ENCODE assay signal across 1 cellular context in the genomic region with DNA sequence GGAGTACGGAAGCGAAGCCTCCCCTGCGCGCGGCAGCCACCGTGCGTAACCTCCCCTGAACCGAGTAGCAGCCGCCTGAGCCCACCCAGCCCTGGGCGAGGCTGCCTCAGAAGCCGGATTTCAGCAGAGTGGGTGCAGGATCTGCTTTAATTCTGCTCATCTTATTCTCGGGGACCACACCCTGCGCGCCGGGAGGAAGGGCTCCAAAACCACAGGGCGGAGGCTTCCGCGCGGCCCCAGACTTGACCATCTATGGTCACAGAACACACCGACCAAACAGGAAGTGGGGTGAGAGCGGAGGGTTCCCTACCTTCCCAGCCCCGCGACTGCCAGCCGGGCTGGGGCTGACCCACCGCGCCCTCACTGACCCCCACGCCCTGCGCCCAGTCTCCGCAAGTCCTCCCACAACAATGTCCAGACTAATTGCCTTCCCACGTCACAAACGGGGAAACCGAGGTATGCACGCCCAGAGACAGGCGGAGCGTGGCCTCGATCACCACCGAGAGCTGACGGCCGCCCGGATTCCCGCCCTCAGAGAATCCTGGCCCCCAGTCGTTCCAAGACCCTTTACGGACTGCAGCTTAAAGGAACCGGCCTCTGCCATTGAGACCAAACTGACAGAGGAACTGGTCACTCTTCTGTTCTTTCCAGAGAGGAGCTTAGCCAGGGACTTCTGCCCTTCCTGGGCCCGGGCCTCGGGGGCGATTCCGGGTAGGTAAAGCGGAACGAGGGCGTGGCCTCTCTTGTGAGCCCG.
TF ChIP-seq lines count a peak whose summit lies in the region.

No MANE protein-coding gene starts in this region.

TF ChIP-seq in K562, 482 proteins besides CTCF, POLR2A, EP300 and RAD21 (continued from another document and continues in another):
- no peak for TF ChIP-seq HNRNPH1 (optimal IDR thresholded peaks at IDR 0.05; ENCODE audit: low read depth, low read length)
- TF ChIP-seq ZNF124 (CRISPR knock-in tag; IDR thresholded peaks at IDR 0.05) = no peak
- TF ChIP-seq, protein P1, sequence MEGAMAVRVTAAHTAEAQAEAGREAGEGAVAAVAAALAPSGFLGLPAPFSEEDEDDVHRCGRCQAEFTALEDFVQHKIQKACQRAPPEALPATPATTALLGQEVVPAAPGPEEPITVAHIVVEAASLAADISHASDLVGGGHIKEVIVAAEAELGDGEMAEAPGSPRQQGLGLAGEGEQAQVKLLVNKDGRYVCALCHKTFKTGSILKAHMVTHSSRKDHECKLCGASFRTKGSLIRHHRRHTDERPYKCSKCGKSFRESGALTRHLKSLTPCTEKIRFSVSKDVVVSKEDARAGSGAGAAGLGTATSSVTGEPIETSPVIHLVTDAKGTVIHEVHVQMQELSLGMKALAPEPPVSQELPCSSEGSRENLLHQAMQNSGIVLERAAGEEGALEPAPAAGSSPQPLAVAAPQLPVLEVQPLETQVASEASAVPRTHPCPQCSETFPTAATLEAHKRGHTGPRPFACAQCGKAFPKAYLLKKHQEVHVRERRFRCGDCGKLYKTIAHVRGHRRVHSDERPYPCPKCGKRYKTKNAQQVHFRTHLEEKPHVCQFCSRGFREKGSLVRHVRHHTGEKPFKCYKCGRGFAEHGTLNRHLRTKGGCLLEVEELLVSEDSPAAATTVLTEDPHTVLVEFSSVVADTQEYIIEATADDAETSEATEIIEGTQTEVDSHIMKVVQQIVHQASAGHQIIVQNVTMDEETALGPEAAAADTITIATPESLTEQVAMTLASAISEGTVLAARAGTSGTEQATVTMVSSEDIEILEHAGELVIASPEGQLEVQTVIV (CRISPR knock-in tag; IDR thresholded peaks at IDR 0.05; ENCODE audit: borderline replicate concordance) = no peak
- no peak for TF ChIP-seq PTBP1 (IDR thresholded peaks at IDR 0.05; ENCODE audit: low read depth, low read length)
- 0 out of 2 replicates have a peak, but pooled peaks have one; percentile 71 for TF ChIP-seq ZKSCAN8 (CRISPR knock-in tag; IDR thresholded peaks at IDR 0.05)
- peak; percentile 60 for TF ChIP-seq HNRNPLL (IDR thresholded peaks at IDR 0.05; ENCODE audit: low read depth, low read length, poor library complexity, severe bottlenecking)
- TF ChIP-seq, protein P2, sequence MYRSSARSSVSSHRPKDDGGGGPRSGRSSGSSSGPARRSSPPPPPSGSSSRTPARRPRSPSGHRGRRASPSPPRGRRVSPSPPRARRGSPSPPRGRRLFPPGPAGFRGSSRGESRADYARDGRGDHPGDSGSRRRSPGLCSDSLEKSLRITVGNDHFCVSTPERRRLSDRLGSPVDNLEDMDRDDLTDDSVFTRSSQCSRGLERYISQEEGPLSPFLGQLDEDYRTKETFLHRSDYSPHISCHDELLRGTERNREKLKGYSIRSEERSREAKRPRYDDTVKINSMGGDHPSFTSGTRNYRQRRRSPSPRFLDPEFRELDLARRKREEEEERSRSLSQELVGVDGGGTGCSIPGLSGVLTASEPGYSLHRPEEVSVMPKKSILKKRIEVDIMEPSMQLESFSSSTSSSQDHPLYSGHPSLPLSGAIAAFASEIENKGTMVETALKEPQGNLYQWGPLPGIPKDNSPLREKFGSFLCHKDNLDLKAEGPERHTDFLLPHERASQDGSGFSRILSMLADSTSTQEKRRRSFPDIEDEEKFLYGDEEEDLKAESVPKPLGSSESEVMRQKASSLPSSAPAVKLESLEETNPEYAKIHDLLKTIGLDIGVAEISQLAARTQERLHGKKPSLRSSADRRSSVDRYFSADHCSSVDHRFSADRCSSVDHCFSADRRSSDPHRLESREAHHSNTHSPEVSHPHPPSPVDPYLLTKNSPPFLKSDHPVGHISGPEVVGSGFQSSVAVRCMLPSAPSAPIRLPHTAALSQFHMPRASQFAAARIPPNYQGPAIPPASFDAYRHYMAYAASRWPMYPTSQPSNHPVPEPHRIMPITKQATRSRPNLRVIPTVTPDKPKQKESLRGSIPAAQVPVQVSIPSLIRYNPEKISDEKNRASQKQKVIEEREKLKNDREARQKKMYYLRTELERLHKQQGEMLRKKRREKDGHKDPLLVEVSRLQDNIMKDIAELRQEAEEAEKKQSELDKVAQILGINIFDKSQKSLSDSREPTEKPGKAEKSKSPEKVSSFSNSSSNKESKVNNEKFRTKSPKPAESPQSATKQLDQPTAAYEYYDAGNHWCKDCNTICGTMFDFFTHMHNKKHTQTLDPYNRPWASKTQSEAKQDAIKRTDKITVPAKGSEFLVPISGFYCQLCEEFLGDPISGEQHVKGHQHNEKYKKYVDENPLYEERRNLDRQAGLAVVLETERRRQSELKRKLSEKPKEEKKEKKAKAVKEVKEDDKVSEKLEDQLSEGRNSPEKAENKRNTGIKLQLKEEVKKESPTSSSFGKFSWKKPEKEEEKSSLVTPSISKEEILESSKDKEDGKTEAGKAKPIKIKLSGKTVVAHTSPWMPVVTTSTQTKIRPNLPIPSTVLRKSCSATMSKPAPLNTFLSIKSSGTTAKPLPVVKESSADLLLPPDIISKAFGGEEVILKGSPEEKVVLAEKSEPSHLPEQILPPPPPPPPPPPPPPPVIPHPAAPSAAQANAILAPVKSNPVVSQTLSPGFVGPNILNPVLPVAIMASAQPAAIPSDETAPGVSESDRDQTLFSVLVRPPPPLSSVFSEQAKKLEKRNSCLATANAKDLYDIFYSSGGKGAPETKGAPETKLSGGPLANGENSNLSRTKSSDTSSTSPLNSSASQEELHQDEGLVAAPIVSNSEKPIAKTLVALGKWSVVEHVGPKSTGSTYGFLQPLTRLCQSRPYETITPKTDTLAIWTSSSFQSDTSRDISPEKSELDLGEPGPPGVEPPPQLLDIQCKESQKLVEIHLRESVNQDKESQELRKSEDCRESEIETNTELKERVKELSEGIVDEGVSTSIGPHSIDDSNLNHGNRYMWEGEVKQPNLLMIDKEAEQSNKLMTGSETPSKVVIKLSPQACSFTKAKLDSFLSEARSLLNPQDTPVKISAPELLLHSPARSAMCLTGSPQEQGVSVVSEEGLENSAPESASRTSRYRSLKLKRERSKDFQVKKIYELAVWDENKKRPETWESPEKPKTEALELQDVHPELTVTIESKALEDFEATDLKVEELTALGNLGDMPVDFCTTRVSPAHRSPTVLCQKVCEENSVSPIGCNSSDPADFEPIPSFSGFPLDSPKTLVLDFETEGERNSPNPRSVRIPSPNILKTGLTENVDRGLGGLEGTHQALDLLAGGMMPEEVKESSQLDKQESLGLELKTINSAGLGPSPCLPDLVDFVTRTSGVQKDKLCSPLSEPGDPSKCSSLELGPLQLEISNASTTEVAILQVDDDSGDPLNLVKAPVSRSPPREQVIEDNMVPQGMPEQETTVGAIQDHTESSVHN (IDR thresholded peaks at IDR 0.05; ENCODE audit: borderline replicate concordance in 1 of 2, low read depth in 1 of 2) = 0 out of 4 replicates have a peak, but pooled peaks of 1 of the 2 experiments have one; percentile 34
- TF ChIP-seq ZBTB43 (CRISPR knock-in tag; IDR thresholded peaks at IDR 0.05) = peak; percentile 26; the same call in 1 of the 2 replicates
- TF ChIP-seq U2AF1 (optimal IDR thresholded peaks at IDR 0.05; ENCODE audit: low read depth, low read length) = no peak
- no peak for TF ChIP-seq TFAM (CRISPR knock-in tag; conservative IDR thresholded peaks at IDR 0.05)
- no peak for TF ChIP-seq FOS (IDR thresholded peaks at IDR 0.05; ENCODE audit: extremely low read depth, insufficient read length)
- TF ChIP-seq LARP7 (IDR thresholded peaks at IDR 0.05) = peak; percentile 24; the same call in 1 of the 2 replicates
- peak; percentile 90 for TF ChIP-seq LCOR (CRISPR knock-in tag; IDR thresholded peaks at IDR 0.05)
- TF ChIP-seq, protein P3, sequence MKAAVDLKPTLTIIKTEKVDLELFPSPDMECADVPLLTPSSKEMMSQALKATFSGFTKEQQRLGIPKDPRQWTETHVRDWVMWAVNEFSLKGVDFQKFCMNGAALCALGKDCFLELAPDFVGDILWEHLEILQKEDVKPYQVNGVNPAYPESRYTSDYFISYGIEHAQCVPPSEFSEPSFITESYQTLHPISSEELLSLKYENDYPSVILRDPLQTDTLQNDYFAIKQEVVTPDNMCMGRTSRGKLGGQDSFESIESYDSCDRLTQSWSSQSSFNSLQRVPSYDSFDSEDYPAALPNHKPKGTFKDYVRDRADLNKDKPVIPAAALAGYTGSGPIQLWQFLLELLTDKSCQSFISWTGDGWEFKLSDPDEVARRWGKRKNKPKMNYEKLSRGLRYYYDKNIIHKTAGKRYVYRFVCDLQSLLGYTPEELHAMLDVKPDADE (conservative IDR thresholded peaks at IDR 0.05; ENCODE audit: control insufficient read depth, low read depth, low read length) = no peak; the same call in 1 of the 2 replicates
- no peak for TF ChIP-seq TSHZ1 (CRISPR knock-in tag; IDR thresholded peaks at IDR 0.05)
- no peak for TF ChIP-seq MXD1 (CRISPR knock-in tag; IDR thresholded peaks at IDR 0.05; ENCODE audit: borderline replicate concordance, poor library complexity, severe bottlenecking)
- TF ChIP-seq CBX3 (IDR thresholded peaks at IDR 0.05; ENCODE audit: borderline replicate concordance in 1 of 2, low read length in 2 of 2) = no peak
- no peak for TF ChIP-seq MYBL2 (IDR thresholded peaks at IDR 0.05; ENCODE audit: low read depth)
- no peak for TF ChIP-seq MYBL2 (CRISPR knock-in tag; IDR thresholded peaks at IDR 0.05; ENCODE audit: borderline replicate concordance)
- TF ChIP-seq, protein P4, sequence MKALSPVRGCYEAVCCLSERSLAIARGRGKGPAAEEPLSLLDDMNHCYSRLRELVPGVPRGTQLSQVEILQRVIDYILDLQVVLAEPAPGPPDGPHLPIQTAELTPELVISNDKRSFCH (CRISPR knock-in tag; IDR thresholded peaks at IDR 0.05) = no peak; the same call in 1 of the 2 replicates
- TF ChIP-seq, protein P4 (tag; IDR thresholded peaks at IDR 0.05) = peak; percentile 76
- no peak for TF ChIP-seq TEAD2 (tag; IDR thresholded peaks at IDR 0.05)
- TF ChIP-seq TCF3 (CRISPR knock-in tag; IDR thresholded peaks at IDR 0.05) = no peak
- no peak; the same call in 1 of the 2 replicates for TF ChIP-seq ZNF239 (CRISPR knock-in tag; IDR thresholded peaks at IDR 0.05)
- no peak for TF ChIP-seq TSC22D4 (tag; IDR thresholded peaks at IDR 0.05)
- no peak for TF ChIP-seq ZNF561 (CRISPR knock-in tag; conservative IDR thresholded peaks at IDR 0.05)
- TF ChIP-seq ILF3 (IDR thresholded peaks at IDR 0.05; ENCODE audit: borderline replicate concordance) = peak; percentile 53; the same call in 1 of the 2 replicates
- TF ChIP-seq NR3C1 (CRISPR knock-in tag; IDR thresholded peaks at IDR 0.05) = no peak
- TF ChIP-seq ZNF143 (CRISPR knock-in tag; IDR thresholded peaks at IDR 0.05) = no peak; the same call in 1 of the 2 replicates
